In the genomic region with DNA sequence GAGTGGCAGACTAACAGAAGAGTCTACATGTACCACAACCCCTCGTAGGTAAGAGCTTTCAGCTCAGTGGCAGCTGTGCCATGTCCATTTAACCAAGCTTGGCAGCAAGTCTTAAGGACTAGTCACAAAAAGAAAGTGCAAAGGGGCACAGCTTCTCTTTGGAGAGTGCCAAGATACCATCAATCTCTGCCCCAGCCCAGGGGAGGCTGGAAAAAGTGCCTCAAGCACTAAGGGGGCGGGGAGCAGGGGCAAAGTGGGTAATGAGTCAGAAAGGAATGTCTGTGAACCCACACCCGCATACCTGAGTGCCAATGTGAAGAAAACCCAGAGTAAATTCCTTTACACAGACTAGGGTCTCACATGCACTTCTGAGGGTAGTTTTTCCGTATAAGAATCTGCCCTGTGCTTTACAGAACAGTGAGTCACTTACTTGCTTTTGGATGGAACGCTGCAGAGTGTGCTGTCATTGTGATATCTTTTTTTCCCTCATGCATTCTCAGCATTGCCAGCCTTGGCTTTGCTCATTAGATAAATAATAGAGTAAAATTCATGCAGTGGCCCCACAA, we compare ENCODE assay signal across 10 cellular contexts.
DNase-seq lines count a peak whose midpoint lies in the region; FAIRE-seq and TF ChIP-seq lines count a peak whose summit lies in the region.
"Had no signal": no experiment of that assay in that cellular context is flagged by ENCODE, and none has a peak within 500 bp of the region (broad histone marks: within the 10 kb centered on the region; RNA-seq: fewer than 3 reads in every experiment).

No MANE protein-coding gene starts in this region.

- H3K27me3 ChIP-seq in SJCRH30 (no peaks in the 10 kb centered on the region), bronchial epithelial cell (ENCODE audit: control insufficient read depth, insufficient read depth, low read length) (no peaks in the 10 kb centered on the region), trophoblast cell (ENCODE audit: insufficient read depth, low read length) (no peaks in the 10 kb centered on the region)

- H3K9me3 ChIP-seq in SJCRH30 (replicated peaks) (no peaks in the 10 kb centered on the region), trophoblast cell (ENCODE audit: insufficient read depth, low read depth, low read length) (no peaks in the 10 kb centered on the region)

- peak overlapping the region; percentile 26 for H4K8ac ChIP-seq in trophoblast cell (ENCODE audit: low read depth, low read length)

- H3K27ac ChIP-seq in SJCRH30 (no peak overlapping the region), trophoblast cell (ENCODE audit: low read depth, low read length) (peak overlapping the region; percentile 94)

- peaks cover 2% of the 10 kb centered on the region; the same call in 1 of the 2 replicates for H3K4me1 ChIP-seq in SJCRH30
- H3K4me1 ChIP-seq in trophoblast cell (ENCODE audit: control insufficient read depth in 1 of 2, insufficient read depth in 2 of 2, low read length in 2 of 2), result peaks cover 9 to 15% of the 10 kb centered on the region in 2 experiments

- H2BK120ac ChIP-seq in trophoblast cell (ENCODE audit: insufficient read depth, low read length, poor library complexity), result peak overlapping the region; percentile 70

- peak; percentile 62 for DNase-seq in AG10803 (ENCODE audit: low read depth)
- peak; percentile 11 to 12 for DNase-seq in SJCRH30
- DNase-seq in bronchial epithelial cell (ENCODE audit: low read depth), result peak; percentile 86
- DNase-seq in trophoblast cell, result peak; percentile 4 to 43
- DNase-seq in superior temporal gyrus (ENCODE audit: extremely low spot score), result no peak
- DNase-seq in GM13977 (ENCODE audit: low spot score), result no peak
- DNase-seq in NCI-H526 (lab: John Stamatoyannopoulos, UW), result no peak
- DNase-seq in NCI-H345 (lab: John Stamatoyannopoulos, UW), result no peak

- in situ Hi-C loops in GM13977 (cut with MboI; ENCODE audit: low pct_unique_long_range_greater_than_20kb, low sequenced_read_pairs, unreplicated experiment), result no loop called here

- no peak overlapping the region for H4K12ac ChIP-seq in trophoblast cell (ENCODE audit: low read depth, low read length)

- peaks cover 21% of the 10 kb centered on the region for H3K79me1 ChIP-seq in trophoblast cell (ENCODE audit: low read length)

- H2AK5ac ChIP-seq in trophoblast cell (ENCODE audit: low read length), result no peak overlapping the region

- no peak for FAIRE-seq in bronchial epithelial cell (lab: Jason Lieb, UNC)
- FAIRE-seq: colon, GM12878 had no signal

- H3K36me3 ChIP-seq in SJCRH30 (no peaks in the 10 kb centered on the region), bronchial epithelial cell (ENCODE audit: control insufficient read depth, insufficient read depth, low read length) (no peaks in the 10 kb centered on the region), trophoblast cell (ENCODE audit: control insufficient read depth in 1 of 2, insufficient read depth in 2 of 2, low read length in 2 of 2) (no peaks in the 10 kb centered on the region)

- no peak overlapping the region for H3K4ac ChIP-seq in trophoblast cell (ENCODE audit: low read depth, low read length)

- H4K91ac ChIP-seq in trophoblast cell (ENCODE audit: low read depth, low read length), result peak overlapping the region; percentile 66

- H3K9ac ChIP-seq in trophoblast cell (ENCODE audit: low read length), result no peak overlapping the region

- peak overlapping the region; percentile 60 for H3K14ac ChIP-seq in trophoblast cell (ENCODE audit: low read length)

- no peaks in the 10 kb centered on the region for H3K79me2 ChIP-seq in trophoblast cell (ENCODE audit: control insufficient read depth, insufficient read depth, low read length, poor library complexity)

- WGBS in trophoblast cell (ENCODE audit: extremely low coverage, insufficient coverage, insufficient read length), result no CpG with 5 or more reads among the region's 5 CpGs

- H3K4me3 ChIP-seq in AG10803 (ENCODE audit: low read length) (no peak overlapping the region), SJCRH30 (no peak overlapping the region), bronchial epithelial cell (ENCODE audit: low read depth, low read length) (no peak overlapping the region), trophoblast cell (ENCODE audit: low read depth, low read length) (no peak overlapping the region)
- H3K4me3 ChIP-seq: GM12878 had no signal

- peak overlapping the region; percentile 81 for H2BK5ac ChIP-seq in trophoblast cell (ENCODE audit: low read depth, low read length, poor library complexity)

- H3K18ac ChIP-seq in trophoblast cell (ENCODE audit: low read length), result no peak overlapping the region

- H3K23ac ChIP-seq in trophoblast cell (ENCODE audit: low read length), result no peak overlapping the region

- peak overlapping the region; percentile 23 for H2BK12ac ChIP-seq in trophoblast cell (ENCODE audit: low read length)

- H2AFZ ChIP-seq in trophoblast cell (ENCODE audit: insufficient read depth, low read length, poor library complexity), result no peak overlapping the region

- no peak overlapping the region for H3K4me2 ChIP-seq in trophoblast cell (ENCODE audit: low read length)

- TF ChIP-seq CTCF in AG10803 (conservative IDR thresholded peaks at IDR 0.05; ENCODE audit: low read length) (no peak), bronchial epithelial cell (IDR thresholded peaks at IDR 0.05; ENCODE audit: insufficient read depth, low read length, severe bottlenecking) (no peak), GM13977 (IDR thresholded peaks at IDR 0.05; ENCODE audit: extremely low read depth, insufficient read depth, missing control alignments) (no peak)

Comparison
In these comparisons a context has a peak if more than half of its experiments do, and no peak if none do; other contexts are left out.
1. DNase-seq: peak in AG10803 (single experiment), SJCRH30 (2 of 2), bronchial epithelial cell (single experiment) and trophoblast cell (2 of 2); none in superior temporal gyrus (single experiment), GM13977 (single experiment), NCI-H526 (0 of 2) and NCI-H345 (single experiment).